Comparison of ENCODE assay signal across 9 cellular contexts in the genomic region with DNA sequence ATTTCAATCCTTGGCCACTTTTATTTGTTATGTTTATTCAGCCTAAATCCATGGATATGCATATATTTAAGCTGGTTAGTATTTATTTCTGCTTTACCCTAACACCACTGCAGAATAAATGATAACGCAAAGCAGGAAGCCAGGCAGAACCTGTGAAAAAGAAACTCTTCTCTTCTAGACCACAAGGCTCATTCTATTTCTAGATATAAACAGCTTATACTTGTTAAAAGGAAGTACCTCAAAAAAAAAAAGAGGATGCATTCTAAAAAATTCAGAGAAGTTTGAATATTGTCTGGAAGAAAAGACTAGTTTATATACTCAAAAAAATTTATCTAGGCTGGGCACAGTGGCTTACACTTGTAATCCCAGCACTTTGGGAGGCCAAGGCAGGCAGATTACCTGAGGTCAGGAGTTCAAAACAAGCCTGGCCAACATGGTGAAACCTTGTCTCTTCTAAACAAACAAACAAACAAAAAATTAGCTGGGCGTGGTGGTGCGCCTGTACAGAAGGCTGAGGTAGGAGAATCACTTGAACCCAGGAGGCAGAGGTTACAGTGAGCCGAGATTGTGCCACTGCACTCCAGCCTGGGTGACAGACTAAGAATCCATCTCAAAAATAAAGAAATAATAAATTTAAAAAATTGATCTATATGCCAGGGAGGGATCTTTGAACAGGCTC. TPM values are rescaled to one million over a fixed set of nuclear protein-coding genes. Genes with fewer than 3 reads are reported as not detected.
DNase-seq lines count a peak whose midpoint lies in the region; ATAC-seq and TF ChIP-seq lines count a peak whose summit lies in the region.
"Had no signal": no experiment of that assay in that cellular context is flagged by ENCODE, and none has a peak within 500 bp of the region (broad histone marks: within the 10 kb centered on the region; RNA-seq: fewer than 3 reads in every experiment).

No MANE protein-coding gene starts in this region.

- no peaks in the 10 kb centered on the region for H3K9me3 ChIP-seq in effector memory CD4-positive, alpha-beta T cell (ENCODE audit: control insufficient read depth, low read length)
- no peaks in the 10 kb centered on the region for H3K9me3 ChIP-seq in A673 (ENCODE audit: low read depth, low read length, poor library complexity, severe bottlenecking)
- no peaks in the 10 kb centered on the region for H3K9me3 ChIP-seq in left ventricle myocardium inferior (replicated peaks)

- ATAC-seq in GM18505 (IDR thresholded peaks at IDR 0.05; ENCODE audit: unreplicated experiment): peak; percentile 77
- ATAC-seq in GM21529 (IDR thresholded peaks at IDR 0.05; ENCODE audit: unreplicated experiment): peak; percentile 82
- ATAC-seq in HG03565 (IDR thresholded peaks at IDR 0.05; ENCODE audit: unreplicated experiment): peak; percentile 78

- peaks cover 4% of the 10 kb centered on the region for H3K4me1 ChIP-seq in effector memory CD4-positive, alpha-beta T cell (ENCODE audit: control insufficient read depth, insufficient read depth, low read length, poor library complexity, severe bottlenecking)
- H3K4me1 ChIP-seq in A673 (ENCODE audit: insufficient read depth, low read length, poor library complexity, severe bottlenecking) (peaks cover 37% of the 10 kb centered on the region), left ventricle myocardium inferior (no peaks in the 10 kb centered on the region)
- H3K4me1 ChIP-seq: parathyroid adenoma had no signal

- POLR2A ChIA-PET in A673 (lab: Charles Lee; ENCODE audit: low non-redundant PET): interaction anchor here (0.7 kb wide), 1 partner anchor 14 kb away, joined by 3 read pairs; no protein-coding TSS in a partner anchor

- H3K4me3 ChIP-seq in effector memory CD4-positive, alpha-beta T cell (ENCODE audit: insufficient read depth, low read depth, low read length, poor library complexity, severe bottlenecking): no peak overlapping the region
- H3K4me3 ChIP-seq in A673 (ENCODE audit: low read depth, low read length, poor library complexity, severe bottlenecking): no peak overlapping the region
- H3K4me3 ChIP-seq in left ventricle myocardium inferior: no peak overlapping the region

- TF ChIP-seq POLR2A in GM18505 (IDR thresholded peaks at IDR 0.05; ENCODE audit: borderline replicate concordance, extremely low read depth, insufficient read depth, insufficient read length): no peak

- TF ChIP-seq CTCF in A673 (conservative IDR thresholded peaks at IDR 0.05; ENCODE audit: low read depth, low read length) (no peak), left ventricle myocardium inferior (IDR thresholded peaks at IDR 0.05; ENCODE audit: borderline replicate concordance) (no peak)

- peak overlapping the region; percentile 28 for H3K27ac ChIP-seq in effector memory CD4-positive, alpha-beta T cell (ENCODE audit: insufficient read depth, low read length, poor library complexity, severe bottlenecking)
- H3K27ac ChIP-seq in A673 (ENCODE audit: low read depth, low read length, poor library complexity, severe bottlenecking) (no peak overlapping the region), left ventricle myocardium inferior (replicated peaks) (no peak overlapping the region)
- H3K27ac ChIP-seq: parathyroid adenoma had no signal

- CTCF ChIA-PET in A673 (lab: Charles Lee): no interaction called here

- no TSS peak for BruUV-seq in A673 (replicated peaks; lab: Mats Ljungman, UMichigan)

- DNase-seq in effector memory CD4-positive, alpha-beta T cell: no peak
- DNase-seq in A673 (ENCODE audit: low spot score) (no peak), occipital lobe (lab: John Stamatoyannopoulos, UW) (no peak), left ventricle myocardium inferior (no peak), NCI-H748 treated with DMSO at 0.1 percent for 48 hours (lab: John Stamatoyannopoulos, UW) (no peak)

- H3K27me3 ChIP-seq in effector memory CD4-positive, alpha-beta T cell (replicated peaks; ENCODE audit: control insufficient read depth, insufficient read depth, low read length, poor library complexity, severe bottlenecking): no peaks in the 10 kb centered on the region
- H3K27me3 ChIP-seq in A673 (replicated peaks; ENCODE audit: insufficient read depth, low read depth, low read length, poor library complexity) (no peaks in the 10 kb centered on the region), left ventricle myocardium inferior (ENCODE audit: low read depth) (no peaks in the 10 kb centered on the region)

- H3K36me3 ChIP-seq in effector memory CD4-positive, alpha-beta T cell (ENCODE audit: control insufficient read depth, insufficient read depth, low read length): no peaks in the 10 kb centered on the region
- H3K36me3 ChIP-seq in A673 (ENCODE audit: insufficient read depth, low read length, poor library complexity, severe bottlenecking) (no peaks in the 10 kb centered on the region), left ventricle myocardium inferior (no peaks in the 10 kb centered on the region)

- intact Hi-C loops in A673 (cut with micrococcal nuclease; ENCODE audit: unreplicated experiment): no loop called here
- intact Hi-C loops in left ventricle myocardium inferior (cut with micrococcal nuclease): no loop called here

RNA-seq across cellular contexts. Expression of gene GALNT4, which starts 55.8 kb away (rescaled TPM):
- total RNA-seq in A673 (2021) (13.2 and 14.3 TPM in 2 replicates), occipital lobe (3.3 TPM), left ventricle myocardium inferior (2.1 TPM)

RNA-seq across cellular contexts. Expression of gene POC1B, which starts 57.1 kb away (rescaled TPM):
- 30.8 and 33.8 TPM in 2 replicates for total RNA-seq in A673 (2021)
- 15.6 TPM for total RNA-seq in occipital lobe
- 8.6 TPM for total RNA-seq in left ventricle myocardium inferior
